12 cellular contexts compared by ENCODE assay signal in the genomic region with DNA sequence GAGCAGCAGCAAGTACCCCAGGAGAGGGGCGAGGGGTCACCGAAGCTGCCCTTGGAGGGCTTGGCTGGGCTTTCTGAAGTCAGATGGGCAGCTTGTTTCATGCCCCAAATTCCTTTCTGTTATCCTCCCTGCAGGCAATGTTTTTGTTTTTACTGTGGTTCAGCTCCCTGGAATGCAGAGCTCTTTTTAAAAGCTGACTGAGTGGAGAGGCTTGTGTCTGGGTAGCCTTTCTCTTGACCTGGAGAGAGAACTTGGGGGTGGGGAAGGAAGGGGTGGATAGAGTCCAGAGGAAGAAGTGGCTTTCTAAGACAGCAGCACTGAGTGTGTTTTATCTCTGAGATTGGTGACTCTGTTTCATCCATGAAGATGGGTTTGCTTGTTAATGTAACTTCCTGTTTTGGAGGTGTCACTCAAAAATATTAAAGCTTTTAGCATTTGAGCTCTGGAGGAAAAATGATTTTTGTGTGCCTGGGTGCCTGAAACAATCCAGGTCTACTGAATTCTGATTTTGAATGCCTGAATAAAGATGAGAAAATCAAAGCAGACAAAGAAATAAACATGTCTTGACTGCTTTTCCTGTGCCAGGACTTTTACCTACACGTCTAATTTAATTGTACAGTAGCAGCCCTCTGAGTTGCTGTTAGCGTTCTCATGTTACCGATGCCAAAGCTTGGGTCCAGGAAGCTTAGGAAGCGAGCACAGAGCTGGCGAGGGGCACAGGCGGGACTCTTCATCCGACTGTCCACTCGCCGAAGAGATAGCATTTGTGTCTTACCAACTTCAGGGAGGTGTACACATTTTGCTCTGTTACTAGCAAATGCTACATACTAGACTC.
A peak's percentile ranks its signal among the peaks of the same experiment; 100 is the strongest.
DNase-seq lines count a peak whose midpoint lies in the region; ATAC-seq and TF ChIP-seq lines count a peak whose summit lies in the region.
"Had no signal": no experiment of that assay in that cellular context is flagged by ENCODE, and none has a peak within 500 bp of the region (broad histone marks: within the 10 kb centered on the region; RNA-seq: fewer than 3 reads in every experiment).

No MANE protein-coding gene starts in this region.

- no peak for ATAC-seq in omental fat pad (ENCODE audit: low FRiP score)
- ATAC-seq: CD8-positive, alpha-beta T cell had no signal

- H3K27me3 ChIP-seq in kidney epithelial cell (ENCODE audit: control insufficient read depth, insufficient read depth, low read length), result no peaks in the 10 kb centered on the region
- no peaks in the 10 kb centered on the region for H3K27me3 ChIP-seq in Peyer's patch

- no peak overlapping the region for H3K27ac ChIP-seq in Peyer's patch
- H3K27ac ChIP-seq: dorsolateral prefrontal cortex had no signal

- H3K27me3 Mint-ChIP-seq in CD14-positive monocyte (ENCODE audit: low read depth in 3 of 3), result peaks cover 3 to 6% (median 4%) of the 10 kb centered on the region in 3 donors

- intact Hi-C loops in CD14-positive monocyte (cut with micrococcal nuclease), result no loop called here

- in situ Hi-C loops in ACHN (cut with HindIII; ENCODE audit: low pct_ligation_motif_present, low pct_unique_long_range_greater_than_20kb, low sequenced_read_pairs) (no loop called here), astrocyte of the spinal cord (cut with HindIII; ENCODE audit: low sequenced_read_pairs) (no loop called here)

- H3K4me3 ChIP-seq in astrocyte of the spinal cord (ENCODE audit: low read depth, low read length) (no peak overlapping the region), kidney epithelial cell (ENCODE audit: low read depth, low read length) (no peak overlapping the region), Peyer's patch (no peak overlapping the region)
- H3K4me3 ChIP-seq: dorsolateral prefrontal cortex, upper lobe of left lung had no signal

- no peak overlapping the region for H3K4me3 Mint-ChIP-seq in CD14-positive monocyte
- H3K4me3 Mint-ChIP-seq: CD8-positive, alpha-beta T cell had no signal

- H3K4me1 Mint-ChIP-seq in CD14-positive monocyte, result peaks cover 21% of the 10 kb centered on the region

- H3K4me1 ChIP-seq in Peyer's patch, result no peaks in the 10 kb centered on the region
- H3K4me1 ChIP-seq: upper lobe of left lung had no signal

- H3K36me3 Mint-ChIP-seq in CD14-positive monocyte, result no peaks in the 10 kb centered on the region
- H3K36me3 Mint-ChIP-seq: CD8-positive, alpha-beta T cell had no signal

- H3K27ac Mint-ChIP-seq in CD14-positive monocyte, result no peak overlapping the region
- H3K27ac Mint-ChIP-seq: CD8-positive, alpha-beta T cell had no signal

- TF ChIP-seq POLR2A in Peyer's patch (IDR thresholded peaks at IDR 0.05), result no peak

- TF ChIP-seq CTCF in astrocyte of the spinal cord (IDR thresholded peaks at IDR 0.05; ENCODE audit: low read depth, low read length), result no peak
- TF ChIP-seq CTCF in kidney epithelial cell (IDR thresholded peaks at IDR 0.05; ENCODE audit: insufficient read depth, low read length, poor library complexity, severe bottlenecking), result no peak
- no peak for TF ChIP-seq CTCF in omental fat pad (IDR thresholded peaks at IDR 0.05)
- no peak for TF ChIP-seq CTCF in CD14-positive monocyte (IDR thresholded peaks at IDR 0.05)
- TF ChIP-seq CTCF in Peyer's patch (IDR thresholded peaks at IDR 0.05), result no peak

- peaks cover 0 to 4% (median 0%) of the 10 kb centered on the region in 7 donors for H3K9me3 Mint-ChIP-seq in CD14-positive monocyte
- H3K9me3 Mint-ChIP-seq: CD8-positive, alpha-beta T cell had no signal

- no peaks in the 10 kb centered on the region for H3K36me3 ChIP-seq in kidney epithelial cell (ENCODE audit: control insufficient read depth, insufficient read depth, low read length)
- H3K36me3 ChIP-seq in Peyer's patch, result no peaks in the 10 kb centered on the region
- H3K36me3 ChIP-seq: upper lobe of left lung had no signal

- peak; percentile 44 for DNase-seq in ACHN
- DNase-seq in HS-5 (ENCODE audit: low read depth), result peak; percentile 68
- DNase-seq in astrocyte of the spinal cord (ENCODE audit: low read depth, low spot score), result peak; percentile 89
- peak; percentile 81 for DNase-seq in kidney epithelial cell (ENCODE audit: low read depth)
- DNase-seq in omental fat pad (ENCODE audit: low spot score), result no peak
- DNase-seq in CD14-positive monocyte (ENCODE audit: low spot score), result no peak
- DNase-seq in activated naive CD4-positive, alpha-beta T cell treated with Interleukin-2 at 50 U/mL for 16 hours, result no peak
- no peak for DNase-seq in Peyer's patch
- DNase-seq: CD8-positive, alpha-beta T cell; dorsolateral prefrontal cortex; posterior cingulate gyrus had no signal

- H3K9me3 ChIP-seq in Peyer's patch, result no peaks in the 10 kb centered on the region
- H3K9me3 ChIP-seq: upper lobe of left lung had no signal

Comparison
In these comparisons a context has a peak if more than half of its experiments do, and no peak if none do; other contexts are left out.
1. DNase-seq: peak in ACHN (single experiment), HS-5 (single experiment), astrocyte of the spinal cord (single experiment) and kidney epithelial cell (single experiment); none in omental fat pad (single experiment), CD14-positive monocyte (single experiment), activated naive CD4-positive, alpha-beta T cell treated with Interleukin-2 at 50 U/mL for 16 hours (single experiment) and Peyer's patch (0 of 3).